Comparison of ENCODE assay signal across 1 cellular context in the genomic region with DNA sequence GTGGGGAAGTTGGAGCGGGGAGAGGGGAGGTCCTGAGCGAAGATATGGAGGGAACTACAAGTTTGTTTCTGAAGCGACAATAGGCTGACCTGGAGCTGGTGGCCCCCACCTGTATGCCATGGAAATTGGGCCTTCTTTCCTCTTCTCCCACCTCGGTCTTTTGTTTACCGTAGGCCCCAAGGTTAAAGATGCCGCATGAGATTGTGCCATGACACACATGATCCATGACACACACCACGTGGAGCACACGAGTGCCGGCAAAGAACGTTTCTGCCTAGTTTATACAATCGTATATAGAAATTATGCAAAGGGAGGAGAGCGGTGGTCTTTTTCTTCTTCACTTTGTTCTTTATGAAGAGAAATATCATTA.
TF ChIP-seq lines count a peak whose summit lies in the region.

No MANE protein-coding gene starts in this region.

TF ChIP-seq in K562, 482 proteins besides CTCF, POLR2A, EP300 and RAD21 (continued from another document):
- TF ChIP-seq, protein P1, sequence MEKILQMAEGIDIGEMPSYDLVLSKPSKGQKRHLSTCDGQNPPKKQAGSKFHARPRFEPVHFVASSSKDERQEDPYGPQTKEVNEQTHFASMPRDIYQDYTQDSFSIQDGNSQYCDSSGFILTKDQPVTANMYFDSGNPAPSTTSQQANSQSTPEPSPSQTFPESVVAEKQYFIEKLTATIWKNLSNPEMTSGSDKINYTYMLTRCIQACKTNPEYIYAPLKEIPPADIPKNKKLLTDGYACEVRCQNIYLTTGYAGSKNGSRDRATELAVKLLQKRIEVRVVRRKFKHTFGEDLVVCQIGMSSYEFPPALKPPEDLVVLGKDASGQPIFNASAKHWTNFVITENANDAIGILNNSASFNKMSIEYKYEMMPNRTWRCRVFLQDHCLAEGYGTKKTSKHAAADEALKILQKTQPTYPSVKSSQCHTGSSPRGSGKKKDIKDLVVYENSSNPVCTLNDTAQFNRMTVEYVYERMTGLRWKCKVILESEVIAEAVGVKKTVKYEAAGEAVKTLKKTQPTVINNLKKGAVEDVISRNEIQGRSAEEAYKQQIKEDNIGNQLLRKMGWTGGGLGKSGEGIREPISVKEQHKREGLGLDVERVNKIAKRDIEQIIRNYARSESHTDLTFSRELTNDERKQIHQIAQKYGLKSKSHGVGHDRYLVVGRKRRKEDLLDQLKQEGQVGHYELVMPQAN (IDR thresholded peaks at IDR 0.05; ENCODE audit: borderline replicate concordance): peak; percentile 73
- TF ChIP-seq E2F6 (IDR thresholded peaks at IDR 0.05; ENCODE audit: borderline replicate concordance in 1 of 2, extremely low read depth in 1 of 2, insufficient read depth in 1 of 2, insufficient read length in 1 of 2, low read depth in 1 of 2, low read length in 1 of 2, poor library complexity in 1 of 2, severe bottlenecking in 1 of 2) (peak; percentile 71 to 80), RHOXF2B (CRISPR knock-in tag; conservative IDR thresholded peaks at IDR 0.05) (no peak), CREM (IDR thresholded peaks at IDR 0.05; ENCODE audit: low read depth) (0 out of 2 replicates have a peak, but pooled peaks have one; percentile 12)
